ENCODE assay signal across 5 cellular contexts in the genomic region with DNA sequence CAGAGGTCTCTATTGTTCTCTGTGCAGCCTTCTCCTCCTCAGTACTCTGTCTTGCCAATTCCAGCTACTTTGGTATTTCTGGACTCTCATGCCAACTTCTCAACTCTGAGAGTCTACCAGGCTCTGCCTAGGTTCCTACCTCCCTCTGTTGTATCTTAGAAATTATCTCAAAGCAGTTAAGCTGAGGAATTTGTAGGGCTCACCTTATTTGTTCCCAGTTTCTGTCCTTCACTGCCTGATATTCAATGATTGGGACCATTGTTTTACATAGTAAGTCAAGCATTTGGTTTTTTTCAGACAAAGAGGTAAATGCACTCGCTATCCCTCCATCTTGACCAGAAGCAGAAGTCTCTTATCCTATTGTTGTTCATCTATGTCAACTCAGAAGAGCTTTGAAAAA.
"Had no signal": no experiment of that assay in that cellular context is flagged by ENCODE, and none has a peak within 500 bp of the region (broad histone marks: within the 10 kb centered on the region; RNA-seq: fewer than 3 reads in every experiment).

No MANE protein-coding gene starts in this region.

- DNase-seq: IMR-90, KBM-7 had no signal

- H3K4me1 Mint-ChIP-seq: IgD-negative memory B cell had no signal

- H3K4me3 ChIP-seq: K562 had no signal

- H3K27ac ChIP-seq: HL-60 had no signal

- H3K27me3 Mint-ChIP-seq: IgD-negative memory B cell had no signal

- H3K36me3 Mint-ChIP-seq: IgD-negative memory B cell had no signal

- H3K27ac Mint-ChIP-seq: IgD-negative memory B cell had no signal

- H3K4me3 Mint-ChIP-seq: IgD-negative memory B cell had no signal
